In the genomic region with DNA sequence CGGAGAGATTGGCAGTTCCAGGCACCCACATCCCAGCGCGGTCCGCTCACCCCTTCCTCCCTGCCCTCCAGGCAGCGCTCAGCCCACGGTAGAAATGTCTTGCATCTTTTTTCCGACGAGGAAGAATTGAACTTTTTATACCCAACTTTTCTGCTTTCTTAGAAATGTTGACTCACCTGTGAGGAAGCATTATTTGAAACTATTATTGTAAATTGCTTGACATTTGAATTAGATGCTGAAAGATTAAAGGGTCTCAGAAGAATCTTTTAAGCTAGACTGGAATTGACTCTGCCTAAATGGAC, we compare ENCODE assay signal across 8 cellular contexts. TPM values are rescaled to one million over a fixed set of nuclear protein-coding genes. Genes with fewer than 3 reads are reported as not detected.
DNase-seq lines count a peak whose midpoint lies in the region; ATAC-seq and TF ChIP-seq lines count a peak whose summit lies in the region.

No MANE protein-coding gene starts in this region.

- H3K4me1 Mint-ChIP-seq in activated CD4-positive, alpha-beta T cell treated with anti-CD3 and anti-CD28 coated beads, Interleukin-2, amount 10 ng/mL, durations not matched to agents 24 days and 14 days, result peaks cover 22% of the 10 kb centered on the region
- peaks cover 12% of the 10 kb centered on the region for H3K4me1 Mint-ChIP-seq in activated naive CD8-positive, alpha-beta T cell treated with anti-CD3 and anti-CD28 coated beads, Interleukin-2, amount 10 ng/mL, durations not matched to agents 7 days and 5 days

- peak overlapping the region; percentile 91 for H3K4me3 ChIP-seq in kidney epithelial cell (ENCODE audit: low read depth, low read length)
- H3K4me3 ChIP-seq in suprapubic skin, result peak overlapping the region; percentile 93

- under 1% methylated on average over 8 of the region's 8 CpGs for WGBS in suprapubic skin

- H3K36me3 Mint-ChIP-seq in activated CD4-positive, alpha-beta T cell treated with anti-CD3 and anti-CD28 coated beads, Interleukin-2, amount 10 ng/mL, durations not matched to agents 24 days and 14 days (ENCODE audit: low read depth), result no peaks in the 10 kb centered on the region
- no peaks in the 10 kb centered on the region for H3K36me3 Mint-ChIP-seq in activated naive CD8-positive, alpha-beta T cell treated with anti-CD3 and anti-CD28 coated beads, Interleukin-2, amount 10 ng/mL, durations not matched to agents 7 days and 5 days

- H3K27me3 Mint-ChIP-seq in activated CD4-positive, alpha-beta T cell treated with anti-CD3 and anti-CD28 coated beads, Interleukin-2, amount 10 ng/mL, durations not matched to agents 24 days and 14 days, result peaks cover 56% of the 10 kb centered on the region
- peaks cover 58% of the 10 kb centered on the region for H3K27me3 Mint-ChIP-seq in activated naive CD8-positive, alpha-beta T cell treated with anti-CD3 and anti-CD28 coated beads, Interleukin-2, amount 10 ng/mL, durations not matched to agents 7 days and 5 days

- H3K27ac ChIP-seq in suprapubic skin, result peak overlapping the region; percentile 89

- peaks cover 30% of the 10 kb centered on the region for H3K4me1 ChIP-seq in suprapubic skin

- H3K36me3 ChIP-seq in kidney epithelial cell (ENCODE audit: control insufficient read depth, insufficient read depth, low read length) (no peaks in the 10 kb centered on the region), suprapubic skin (no peaks in the 10 kb centered on the region)

- POLR2A ChIA-PET in activated naive CD8-positive, alpha-beta T cell treated with anti-CD3 and anti-CD28 coated beads, Interleukin-2, amount 10 ng/mL, durations not matched to agents 7 days and 5 days (lab: Charles Lee), result no interaction called here

- intact Hi-C loops in activated CD4-positive, alpha-beta T cell treated with anti-CD3 and anti-CD28 coated beads, Interleukin-2, amount 10 ng/mL, durations not matched to agents 24 days and 14 days (cut with micrococcal nuclease), result loop anchor here (2.0 to 10.0 kb wide), 3 partner anchors 320 to 674 kb away; a partner anchor contains a TSS

- TF ChIP-seq EP300 in suprapubic skin (IDR thresholded peaks at IDR 0.05), result no peak

- TF ChIP-seq POLR2A in suprapubic skin (IDR thresholded peaks at IDR 0.05), result no peak

- no peak for ATAC-seq in activated naive CD8-positive, alpha-beta T cell treated with anti-CD3 and anti-CD28 coated beads, Interleukin-2, amount 10 ng/mL, durations not matched to agents 7 days and 5 days (ENCODE audit: low read depth)
- no peak for ATAC-seq in HG03378 (IDR thresholded peaks at IDR 0.05; ENCODE audit: unreplicated experiment)

- H3K27ac Mint-ChIP-seq in activated CD4-positive, alpha-beta T cell treated with anti-CD3 and anti-CD28 coated beads, Interleukin-2, amount 10 ng/mL, durations not matched to agents 24 days and 14 days, result peak overlapping the region; percentile 48
- no peak overlapping the region for H3K27ac Mint-ChIP-seq in activated naive CD8-positive, alpha-beta T cell treated with anti-CD3 and anti-CD28 coated beads, Interleukin-2, amount 10 ng/mL, durations not matched to agents 7 days and 5 days

- no peaks in the 10 kb centered on the region for H3K9me3 ChIP-seq in suprapubic skin

- TF ChIP-seq CTCF in kidney epithelial cell (IDR thresholded peaks at IDR 0.05; ENCODE audit: insufficient read depth, low read length, poor library complexity, severe bottlenecking), result no peak
- no peak for TF ChIP-seq CTCF in suprapubic skin (IDR thresholded peaks at IDR 0.05)

- peak overlapping the region; percentile 87 for H3K4me3 Mint-ChIP-seq in activated CD4-positive, alpha-beta T cell treated with anti-CD3 and anti-CD28 coated beads, Interleukin-2, amount 10 ng/mL, durations not matched to agents 24 days and 14 days
- peak overlapping the region; percentile 87 for H3K4me3 Mint-ChIP-seq in activated naive CD8-positive, alpha-beta T cell treated with anti-CD3 and anti-CD28 coated beads, Interleukin-2, amount 10 ng/mL, durations not matched to agents 7 days and 5 days

- no peaks in the 10 kb centered on the region for H3K9me3 Mint-ChIP-seq in activated CD4-positive, alpha-beta T cell treated with anti-CD3 and anti-CD28 coated beads, Interleukin-2, amount 10 ng/mL, durations not matched to agents 24 days and 14 days
- H3K9me3 Mint-ChIP-seq in activated naive CD8-positive, alpha-beta T cell treated with anti-CD3 and anti-CD28 coated beads, Interleukin-2, amount 10 ng/mL, durations not matched to agents 7 days and 5 days, result no peaks in the 10 kb centered on the region

- no peak for DNase-seq in activated CD4-positive, alpha-beta T cell treated with anti-CD3 and anti-CD28 coated beads, Interleukin-2, amount 10 ng/mL, durations not matched to agents 24 days and 14 days
- DNase-seq in activated CD4-positive, alpha-beta T cell treated with anti-CD3 and anti-CD28 coated beads for 1 hour, result no peak
- no peak for DNase-seq in activated naive CD8-positive, alpha-beta T cell treated with anti-CD3 and anti-CD28 coated beads, Interleukin-2, amount 10 ng/mL, durations not matched to agents 7 days and 5 days
- DNase-seq in kidney epithelial cell (ENCODE audit: low read depth) (no peak), suprapubic skin (ENCODE audit: low spot score in 2 of 2) (no peak), EL (no peak), NCI-H774 (lab: John Stamatoyannopoulos, UW) (no peak)

- no peaks in the 10 kb centered on the region for H3K27me3 ChIP-seq in kidney epithelial cell (ENCODE audit: control insufficient read depth, insufficient read depth, low read length)
- H3K27me3 ChIP-seq in suprapubic skin, result no peaks in the 10 kb centered on the region

RNA-seq across cellular contexts. Expression of a gene that starts 0.9 kb away (rescaled TPM):
- 3.1 and 4.1 TPM in 2 replicates for total RNA-seq in activated CD4-positive, alpha-beta T cell treated with anti-CD3 and anti-CD28 coated beads, Interleukin-2, amount 10 ng/mL, durations not matched to agents 24 days and 14 days
- total RNA-seq in activated naive CD8-positive, alpha-beta T cell treated with anti-CD3 and anti-CD28 coated beads, Interleukin-2, amount 10 ng/mL, durations not matched to agents 7 days and 5 days, result 1 to 10 TPM in 1 of 2 experiments, under 1 TPM in 1; 0.86 to 1.1 TPM
- total RNA-seq in kidney epithelial cell (13.7 and 16.4 TPM in 2 replicates), suprapubic skin (10 to 100 TPM; 14.8 to 25.1 (median 20.8) TPM)
